Comparison of ENCODE assay signal across 8 cellular contexts in genomic region chr1:16172964-16173446, GRCh38. TPM values are rescaled to one million over a fixed set of nuclear protein-coding genes. Genes with fewer than 3 reads are reported as not detected.
A peak's percentile ranks its signal among the peaks of the same experiment; 100 is the strongest.
DNase-seq lines count a peak whose midpoint lies in the region; ATAC-seq and TF ChIP-seq lines count a peak whose summit lies in the region.

No MANE protein-coding gene starts in this region.

- no peak overlapping the region for H3K27ac Mint-ChIP-seq in WTC11

- H3K36me3 Mint-ChIP-seq in WTC11: no peaks in the 10 kb centered on the region

- 55% methylated on average over 14 of the region's 14 CpGs for WGBS in prostate gland

- DNase-seq in fibroblast of pulmonary artery (ENCODE audit: low read depth): peak; percentile 72
- no peak for DNase-seq in prostate gland (ENCODE audit: low spot score)
- no peak for DNase-seq in retina
- DNase-seq in activated gamma-delta T cell (lab: John Stamatoyannopoulos, UW): no peak
- no peak for DNase-seq in WTC11 (ENCODE audit: low spot score)

- no peaks in the 10 kb centered on the region for H3K27me3 ChIP-seq in prostate gland (replicated peaks; ENCODE audit: insufficient read depth)

- H3K9me3 ChIP-seq in HEK293 (ENCODE audit: control insufficient read depth, insufficient read depth, low read depth, low read length): no peaks in the 10 kb centered on the region
- H3K9me3 ChIP-seq in prostate gland: no peaks in the 10 kb centered on the region

- no peak overlapping the region for H3K4me3 ChIP-seq in HEK293 (ENCODE audit: low read depth, low read length)
- no peak overlapping the region for H3K4me3 ChIP-seq in fibroblast of pulmonary artery (replicated peaks; ENCODE audit: low read depth, low read length)
- H3K4me3 ChIP-seq in prostate gland: no peak overlapping the region

- ATAC-seq in SK-N-SH treated with all-trans-retinoic acid at 6 μM for 48 hours (peak; percentile 9), HG03135 (IDR thresholded peaks at IDR 0.05; ENCODE audit: unreplicated experiment) (no peak), WTC11 (no peak)

- no peaks in the 10 kb centered on the region for H3K36me3 ChIP-seq in HEK293 (ENCODE audit: control insufficient read depth in 2 of 2, insufficient read depth in 1 of 2, low read length in 2 of 2)
- H3K36me3 ChIP-seq in prostate gland: no peaks in the 10 kb centered on the region

- TF ChIP-seq CTCF in HEK293 (tag by site-specific recombination; IDR thresholded peaks at IDR 0.05) (no peak), fibroblast of pulmonary artery (IDR thresholded peaks at IDR 0.05; ENCODE audit: low read length, missing control alignments) (no peak), prostate gland (IDR thresholded peaks at IDR 0.05) (no peak), WTC11 (IDR thresholded peaks at IDR 0.05) (no peak)

- CTCF ChIA-PET in HEK293 (lab: Yijun Ruan, JAX) (interaction anchor here (0.7 to 1.6 kb wide), 3 partner anchors 14 to 94 kb away, joined by 4 to 5 read pairs (median 5); no protein-coding TSS in a partner anchor), WTC11 (lab: Charles Lee) (no interaction called here)

- POLR2A ChIA-PET in HEK293 (lab: Yijun Ruan, JAX) (interaction anchor here (0.7 to 4.1 kb wide), 6 partner anchors 9 to 726 kb away, joined by 3 to 18 read pairs (median 6); partner anchors contain the start of gene EPHA2), WTC11 (lab: Charles Lee) (no interaction called here)

- no peak overlapping the region for H3K4me3 Mint-ChIP-seq in WTC11

- H3K27ac ChIP-seq in HEK293 (ENCODE audit: extremely low read depth, low read depth, low read length) (no peak overlapping the region), prostate gland (peak overlapping the region; percentile 58 to 79)

- peaks cover 22% of the 10 kb centered on the region for H3K4me1 Mint-ChIP-seq in WTC11

- H3K27me3 Mint-ChIP-seq in WTC11 (ENCODE audit: low read depth): no peaks in the 10 kb centered on the region

- H3K9me3 Mint-ChIP-seq in WTC11: no peaks in the 10 kb centered on the region

- H3K4me1 ChIP-seq in HEK293 (ENCODE audit: control insufficient read depth, insufficient read depth, low read length) (peaks cover 10% of the 10 kb centered on the region), prostate gland (replicated peaks) (peaks cover 15% of the 10 kb centered on the region)

- peak; percentile 28 for TF ChIP-seq POLR2A in prostate gland (IDR thresholded peaks at IDR 0.05)

- intact Hi-C loops in prostate gland (cut with DNase I): no loop called here

TF ChIP-seq in HEK293, 187 proteins besides CTCF, POLR2A, EP300 and RAD21 (continues in another document):
- TF ChIP-seq ZFHX2 (tag by site-specific recombination; conservative IDR thresholded peaks at IDR 0.05) (peak; percentile 26; the same call in 1 of the 2 replicates), ZNF707 (tag by site-specific recombination; IDR thresholded peaks at IDR 0.05) (no peak), ZNF776 (tag by site-specific recombination; IDR thresholded peaks at IDR 0.05; ENCODE audit: borderline replicate concordance) (no peak), EGR2 (tag by site-specific recombination; IDR thresholded peaks at IDR 0.05; ENCODE audit: low read depth) (peak; percentile 55; the same call in 1 of the 2 replicates), ZBTB20 (tag by site-specific recombination; IDR thresholded peaks at IDR 0.05) (no peak), ZNF18 (tag by site-specific recombination; IDR thresholded peaks at IDR 0.05) (no peak), GFI1B (tag by site-specific recombination; IDR thresholded peaks at IDR 0.05) (no peak)

TF ChIP-seq in SK-N-SH treated with all-trans-retinoic acid at 6 μM for 48 hours, 23 proteins besides CTCF, POLR2A, EP300 and RAD21:
- TF ChIP-seq TOX (CRISPR knock-in tag; IDR thresholded peaks at IDR 0.05; ENCODE audit: borderline replicate concordance) (no peak), CSDC2 (CRISPR knock-in tag; IDR thresholded peaks at IDR 0.05) (no peak), ZNF8 (CRISPR knock-in tag; IDR thresholded peaks at IDR 0.05) (no peak), ZNF70 (CRISPR knock-in tag; IDR thresholded peaks at IDR 0.05) (no peak), RARB (CRISPR knock-in tag; IDR thresholded peaks at IDR 0.05) (no peak), GLIS3 (CRISPR knock-in tag; IDR thresholded peaks at IDR 0.05) (no peak), SNAI2 (CRISPR knock-in tag; IDR thresholded peaks at IDR 0.05) (no peak), ZC3H10 (CRISPR knock-in tag; IDR thresholded peaks at IDR 0.05) (no peak), TCF4 (CRISPR knock-in tag; IDR thresholded peaks at IDR 0.05; ENCODE audit: borderline replicate concordance) (no peak), ARNTL (CRISPR knock-in tag; IDR thresholded peaks at IDR 0.05; ENCODE audit: borderline replicate concordance, low read depth) (no peak)

TF ChIP-seq in WTC11, 78 proteins besides CTCF, POLR2A, EP300 and RAD21:
- TF ChIP-seq SP1 (CRISPR knock-in tag; conservative IDR thresholded peaks at IDR 0.05) (no peak), ESRRA (CRISPR knock-in tag; IDR thresholded peaks at IDR 0.05; ENCODE audit: borderline replicate concordance) (no peak), FOXJ3 (CRISPR knock-in tag; IDR thresholded peaks at IDR 0.05; ENCODE audit: borderline replicate concordance) (no peak), ZNF219 (CRISPR knock-in tag; IDR thresholded peaks at IDR 0.05; ENCODE audit: borderline replicate concordance) (no peak), TEAD4 (CRISPR knock-in tag; IDR thresholded peaks at IDR 0.05) (no peak), AFF4 (CRISPR knock-in tag; IDR thresholded peaks at IDR 0.05; ENCODE audit: borderline replicate concordance) (no peak), CDX4 (CRISPR knock-in tag; IDR thresholded peaks at IDR 0.05; ENCODE audit: borderline replicate concordance) (no peak)

RNA-seq across cellular contexts. Expression of gene EPHA2, which starts 17.1 kb away (rescaled TPM):
- total RNA-seq in prostate gland (10 to 100 TPM; 14.8 to 17.7 TPM), WTC11 (2021) (31.4 to 44.4 TPM (median 31.7 TPM) in 3 replicates)

RNA-seq across cellular contexts. Expression of gene ARHGEF19, which starts 39.4 kb away (rescaled TPM):
- total RNA-seq in prostate gland (10 to 100 TPM; 13.1 to 18.8 TPM), WTC11 (2021) (51.1 to 53.1 TPM (median 52.9 TPM) in 3 replicates)
